Comparison of ENCODE assay signal across 1 cellular context in genomic region chr3:11269007-11269406, GRCh38.
TF ChIP-seq lines count a peak whose summit lies in the region.

No MANE protein-coding gene starts in this region.

TF ChIP-seq in K562, 482 proteins besides CTCF, POLR2A, EP300 and RAD21 (continued from another document):
- TF ChIP-seq ZNF592 (IDR thresholded peaks at IDR 0.05): 0 out of 2 replicates have a peak, but pooled peaks have one; percentile 42
- peak; percentile 38; the same call in 1 of the 2 replicates for TF ChIP-seq PTTG1 (tag; IDR thresholded peaks at IDR 0.05; ENCODE audit: low read depth)
- TF ChIP-seq GMEB1 (CRISPR knock-in tag; IDR thresholded peaks at IDR 0.05): no peak
- no peak for TF ChIP-seq ZNF212 (CRISPR knock-in tag; IDR thresholded peaks at IDR 0.05)
- peak; percentile 53; the same call in 1 of the 2 replicates for TF ChIP-seq IRF9 (tag; IDR thresholded peaks at IDR 0.05)
- no peak for TF ChIP-seq ARHGAP35 (IDR thresholded peaks at IDR 0.05; ENCODE audit: partially characterized antibody)
- no peak for TF ChIP-seq ZSCAN32 (CRISPR knock-in tag; IDR thresholded peaks at IDR 0.05)
- TF ChIP-seq ZNF239 (CRISPR knock-in tag; IDR thresholded peaks at IDR 0.05): peak; percentile 27; the same call in 1 of the 2 replicates
- TF ChIP-seq RBM34 (IDR thresholded peaks at IDR 0.05; ENCODE audit: borderline replicate concordance, insufficient read depth, low read length): no peak
- no peak for TF ChIP-seq ZNF217 (CRISPR knock-in tag; IDR thresholded peaks at IDR 0.05)
- no peak for TF ChIP-seq ZFPM2 (CRISPR knock-in tag; IDR thresholded peaks at IDR 0.05)
- 0 out of 2 replicates have a peak, but pooled peaks have one; percentile 11 for TF ChIP-seq MECOM (CRISPR knock-in tag; IDR thresholded peaks at IDR 0.05)
- TF ChIP-seq KAT2B (IDR thresholded peaks at IDR 0.05; ENCODE audit: low read depth, low read length): no peak
- no peak for TF ChIP-seq SMARCA5 (IDR thresholded peaks at IDR 0.05)
- TF ChIP-seq ZBTB5 (IDR thresholded peaks at IDR 0.05): no peak
- TF ChIP-seq ZFP30 (CRISPR knock-in tag; IDR thresholded peaks at IDR 0.05; ENCODE audit: borderline replicate concordance): no peak
- TF ChIP-seq ZNF124 (CRISPR knock-in tag; IDR thresholded peaks at IDR 0.05): no peak
- TF ChIP-seq STAT6 (CRISPR knock-in tag; IDR thresholded peaks at IDR 0.05): no peak
- no peak for TF ChIP-seq SIN3A (IDR thresholded peaks at IDR 0.05; ENCODE audit: borderline replicate concordance in 2 of 2, control insufficient read depth in 1 of 2, low read depth in 2 of 2, low read length in 2 of 2)
- no peak for TF ChIP-seq HDAC2 (IDR thresholded peaks at IDR 0.05)
- TF ChIP-seq PHF8 (IDR thresholded peaks at IDR 0.05; ENCODE audit: borderline replicate concordance, low read length): no peak
- TF ChIP-seq TCF15 (CRISPR knock-in tag; IDR thresholded peaks at IDR 0.05): no peak
- TF ChIP-seq ZNF668 (CRISPR knock-in tag; IDR thresholded peaks at IDR 0.05): peak; percentile 84; the same call in 1 of the 2 replicates
- TF ChIP-seq ZZZ3 (IDR thresholded peaks at IDR 0.05): no peak
- no peak for TF ChIP-seq HLTF (IDR thresholded peaks at IDR 0.05)
- TF ChIP-seq ID3 (CRISPR knock-in tag; IDR thresholded peaks at IDR 0.05): no peak
- TF ChIP-seq ID3 (tag; IDR thresholded peaks at IDR 0.05): peak; percentile 35; the same call in 1 of the 2 replicates
- TF ChIP-seq RFX5 (IDR thresholded peaks at IDR 0.05; ENCODE audit: low read depth, low read length): no peak
- TF ChIP-seq ZNF644 (tag; IDR thresholded peaks at IDR 0.05; ENCODE audit: low read depth): no peak
